ENCODE assay signal across 8 cellular contexts in genomic region chr6:85537055-85537494, GRCh38. TPM values are rescaled to one million over a fixed set of nuclear protein-coding genes. Genes with fewer than 3 reads are reported as not detected.
DNase-seq lines count a peak whose midpoint lies in the region; ATAC-seq, FAIRE-seq and TF ChIP-seq lines count a peak whose summit lies in the region.

No MANE protein-coding gene starts in this region.

- peak; percentile 20 for DNase-seq in AG10803 (ENCODE audit: low read depth)
- DNase-seq in WTC11 (ENCODE audit: low spot score), result no peak
- DNase-seq in kidney tubule cell (ENCODE audit: low spot score), result peak; percentile 17
- DNase-seq in T-helper 1 cell, result no peak
- no peak for DNase-seq in activated CD4-positive, alpha-beta T cell treated with anti-CD3 and anti-CD28 coated beads for 4 hours
- DNase-seq in GM19239 (ENCODE audit: insufficient read length, low spot score), result no peak
- no peak for DNase-seq in substantia nigra (lab: John Stamatoyannopoulos, UW)

- peaks cover 5% of the 10 kb centered on the region for H3K36me3 Mint-ChIP-seq in WTC11

- no peak overlapping the region for H3K27ac ChIP-seq in substantia nigra (ENCODE audit: low read depth, low read length, poor library complexity, severe bottlenecking)

- FAIRE-seq in GM19239 (lab: Jason Lieb, UNC), result no peak

- ATAC-seq in GM21529 (IDR thresholded peaks at IDR 0.05; ENCODE audit: unreplicated experiment), result peak; percentile 47
- no peak for ATAC-seq in WTC11

- H3K4me3 ChIP-seq in AG10803 (ENCODE audit: low read length), result no peak overlapping the region

- POLR2A ChIA-PET in WTC11 (lab: Charles Lee), result no interaction called here

- H3K4me1 Mint-ChIP-seq in WTC11, result no peaks in the 10 kb centered on the region

- no peak overlapping the region for H3K4me3 Mint-ChIP-seq in WTC11

- no peaks in the 10 kb centered on the region for H3K27me3 Mint-ChIP-seq in WTC11 (ENCODE audit: low read depth)

- H3K9me3 Mint-ChIP-seq in WTC11, result no peaks in the 10 kb centered on the region

- CTCF ChIA-PET in WTC11 (lab: Charles Lee), result interaction anchor here (0.6 to 2.0 kb wide), 9 partner anchors 10 to 385 kb away, joined by 3 to 8 read pairs (median 4); partner anchors contain the start of gene NT5E

- no peak overlapping the region for H3K27ac Mint-ChIP-seq in WTC11

- TF ChIP-seq CTCF in AG10803 (conservative IDR thresholded peaks at IDR 0.05; ENCODE audit: low read length) (peak; percentile 63), WTC11 (IDR thresholded peaks at IDR 0.05) (peak; percentile 40)

TF ChIP-seq in WTC11, 78 proteins besides CTCF, POLR2A, EP300 and RAD21:
- TF ChIP-seq ESRRA (CRISPR knock-in tag; IDR thresholded peaks at IDR 0.05; ENCODE audit: borderline replicate concordance) (no peak), KAT7 (CRISPR knock-in tag; IDR thresholded peaks at IDR 0.05; ENCODE audit: borderline replicate concordance) (no peak), IRF2 (CRISPR knock-in tag; IDR thresholded peaks at IDR 0.05; ENCODE audit: borderline replicate concordance, low read depth) (no peak), SOX15 (CRISPR knock-in tag; IDR thresholded peaks at IDR 0.05) (no peak), JUN (CRISPR knock-in tag; IDR thresholded peaks at IDR 0.05) (no peak), STAT6 (CRISPR knock-in tag; conservative IDR thresholded peaks at IDR 0.05; ENCODE audit: low read depth) (no peak), GRHL2 (CRISPR knock-in tag; IDR thresholded peaks at IDR 0.05; ENCODE audit: insufficient replicate concordance, severe bottlenecking) (no peak)
- TF ChIP-seq, protein P1, sequence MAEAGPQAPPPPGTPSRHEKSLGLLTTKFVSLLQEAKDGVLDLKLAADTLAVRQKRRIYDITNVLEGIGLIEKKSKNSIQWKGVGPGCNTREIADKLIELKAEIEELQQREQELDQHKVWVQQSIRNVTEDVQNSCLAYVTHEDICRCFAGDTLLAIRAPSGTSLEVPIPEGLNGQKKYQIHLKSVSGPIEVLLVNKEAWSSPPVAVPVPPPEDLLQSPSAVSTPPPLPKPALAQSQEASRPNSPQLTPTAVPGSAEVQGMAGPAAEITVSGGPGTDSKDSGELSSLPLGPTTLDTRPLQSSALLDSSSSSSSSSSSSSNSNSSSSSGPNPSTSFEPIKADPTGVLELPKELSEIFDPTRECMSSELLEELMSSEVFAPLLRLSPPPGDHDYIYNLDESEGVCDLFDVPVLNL (CRISPR knock-in tag; IDR thresholded peaks at IDR 0.05; ENCODE audit: borderline replicate concordance, low read depth), result no peak
- TF ChIP-seq, protein P2, sequence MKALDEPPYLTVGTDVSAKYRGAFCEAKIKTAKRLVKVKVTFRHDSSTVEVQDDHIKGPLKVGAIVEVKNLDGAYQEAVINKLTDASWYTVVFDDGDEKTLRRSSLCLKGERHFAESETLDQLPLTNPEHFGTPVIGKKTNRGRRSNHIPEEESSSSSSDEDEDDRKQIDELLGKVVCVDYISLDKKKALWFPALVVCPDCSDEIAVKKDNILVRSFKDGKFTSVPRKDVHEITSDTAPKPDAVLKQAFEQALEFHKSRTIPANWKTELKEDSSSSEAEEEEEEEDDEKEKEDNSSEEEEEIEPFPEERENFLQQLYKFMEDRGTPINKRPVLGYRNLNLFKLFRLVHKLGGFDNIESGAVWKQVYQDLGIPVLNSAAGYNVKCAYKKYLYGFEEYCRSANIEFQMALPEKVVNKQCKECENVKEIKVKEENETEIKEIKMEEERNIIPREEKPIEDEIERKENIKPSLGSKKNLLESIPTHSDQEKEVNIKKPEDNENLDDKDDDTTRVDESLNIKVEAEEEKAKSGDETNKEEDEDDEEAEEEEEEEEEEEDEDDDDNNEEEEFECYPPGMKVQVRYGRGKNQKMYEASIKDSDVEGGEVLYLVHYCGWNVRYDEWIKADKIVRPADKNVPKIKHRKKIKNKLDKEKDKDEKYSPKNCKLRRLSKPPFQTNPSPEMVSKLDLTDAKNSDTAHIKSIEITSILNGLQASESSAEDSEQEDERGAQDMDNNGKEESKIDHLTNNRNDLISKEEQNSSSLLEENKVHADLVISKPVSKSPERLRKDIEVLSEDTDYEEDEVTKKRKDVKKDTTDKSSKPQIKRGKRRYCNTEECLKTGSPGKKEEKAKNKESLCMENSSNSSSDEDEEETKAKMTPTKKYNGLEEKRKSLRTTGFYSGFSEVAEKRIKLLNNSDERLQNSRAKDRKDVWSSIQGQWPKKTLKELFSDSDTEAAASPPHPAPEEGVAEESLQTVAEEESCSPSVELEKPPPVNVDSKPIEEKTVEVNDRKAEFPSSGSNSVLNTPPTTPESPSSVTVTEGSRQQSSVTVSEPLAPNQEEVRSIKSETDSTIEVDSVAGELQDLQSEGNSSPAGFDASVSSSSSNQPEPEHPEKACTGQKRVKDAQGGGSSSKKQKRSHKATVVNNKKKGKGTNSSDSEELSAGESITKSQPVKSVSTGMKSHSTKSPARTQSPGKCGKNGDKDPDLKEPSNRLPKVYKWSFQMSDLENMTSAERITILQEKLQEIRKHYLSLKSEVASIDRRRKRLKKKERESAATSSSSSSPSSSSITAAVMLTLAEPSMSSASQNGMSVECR (CRISPR knock-in tag; IDR thresholded peaks at IDR 0.05; ENCODE audit: borderline replicate concordance), result no peak
- TF ChIP-seq, protein P3, sequence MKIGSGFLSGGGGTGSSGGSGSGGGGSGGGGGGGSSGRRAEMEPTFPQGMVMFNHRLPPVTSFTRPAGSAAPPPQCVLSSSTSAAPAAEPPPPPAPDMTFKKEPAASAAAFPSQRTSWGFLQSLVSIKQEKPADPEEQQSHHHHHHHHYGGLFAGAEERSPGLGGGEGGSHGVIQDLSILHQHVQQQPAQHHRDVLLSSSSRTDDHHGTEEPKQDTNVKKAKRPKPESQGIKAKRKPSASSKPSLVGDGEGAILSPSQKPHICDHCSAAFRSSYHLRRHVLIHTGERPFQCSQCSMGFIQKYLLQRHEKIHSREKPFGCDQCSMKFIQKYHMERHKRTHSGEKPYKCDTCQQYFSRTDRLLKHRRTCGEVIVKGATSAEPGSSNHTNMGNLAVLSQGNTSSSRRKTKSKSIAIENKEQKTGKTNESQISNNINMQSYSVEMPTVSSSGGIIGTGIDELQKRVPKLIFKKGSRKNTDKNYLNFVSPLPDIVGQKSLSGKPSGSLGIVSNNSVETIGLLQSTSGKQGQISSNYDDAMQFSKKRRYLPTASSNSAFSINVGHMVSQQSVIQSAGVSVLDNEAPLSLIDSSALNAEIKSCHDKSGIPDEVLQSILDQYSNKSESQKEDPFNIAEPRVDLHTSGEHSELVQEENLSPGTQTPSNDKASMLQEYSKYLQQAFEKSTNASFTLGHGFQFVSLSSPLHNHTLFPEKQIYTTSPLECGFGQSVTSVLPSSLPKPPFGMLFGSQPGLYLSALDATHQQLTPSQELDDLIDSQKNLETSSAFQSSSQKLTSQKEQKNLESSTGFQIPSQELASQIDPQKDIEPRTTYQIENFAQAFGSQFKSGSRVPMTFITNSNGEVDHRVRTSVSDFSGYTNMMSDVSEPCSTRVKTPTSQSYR (CRISPR knock-in tag; IDR thresholded peaks at IDR 0.05), result no peak
- TF ChIP-seq, protein P4, sequence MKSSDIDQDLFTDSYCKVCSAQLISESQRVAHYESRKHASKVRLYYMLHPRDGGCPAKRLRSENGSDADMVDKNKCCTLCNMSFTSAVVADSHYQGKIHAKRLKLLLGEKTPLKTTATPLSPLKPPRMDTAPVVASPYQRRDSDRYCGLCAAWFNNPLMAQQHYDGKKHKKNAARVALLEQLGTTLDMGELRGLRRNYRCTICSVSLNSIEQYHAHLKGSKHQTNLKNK (CRISPR knock-in tag; IDR thresholded peaks at IDR 0.05), result no peak
TF ChIP-seq in WTC11: peak in this region for 0.

RNA-seq across cellular contexts. Expression of gene SNX14, which starts 56.6 kb away (rescaled TPM):
- 34.3 to 42.6 TPM (median 36.4 TPM) in 3 replicates for total RNA-seq in WTC11 (2021)

Comparison
In these comparisons a context has a peak if more than half of its experiments do, and no peak if none do; other contexts are left out.
1. DNase-seq: peak in AG10803 (single experiment) and kidney tubule cell (single experiment); none in WTC11 (single experiment), T-helper 1 cell (0 of 5), activated CD4-positive, alpha-beta T cell treated with anti-CD3 and anti-CD28 coated beads for 4 hours (0 of 2), GM19239 (single experiment) and substantia nigra (0 of 49).